Comparison of ENCODE assay signal across 16 cellular contexts in genomic region chr18:6941988-6942387, GRCh38.
"Had no signal": no experiment of that assay in that cellular context is flagged by ENCODE, and none has a peak within 500 bp of the region (broad histone marks: within the 10 kb centered on the region; RNA-seq: fewer than 3 reads in every experiment).

No MANE protein-coding gene starts in this region.

- H3K36me3 Mint-ChIP-seq: naive B cell; stimulated activated naive B cell treated with anti-CD40 and anti-IgM and Interleukin-4, amounts not matched to agents 10 μg/mL and 1 μg/mL and 100 μg/mL, for 72 hours had no signal

- H3K27ac Mint-ChIP-seq: dendritic cell treated with granulocyte-macrophage colony-stimulating factor and Interleukin-4, amounts not matched to agents 40 ng/mL and 50 ng/mL, for 4 days; nephron; stimulated activated naive B cell treated with anti-CD40 and anti-IgM and Interleukin-4, amounts not matched to agents 10 μg/mL and 1 μg/mL and 100 μg/mL, for 72 hours; stimulated activated naive CD8-positive, alpha-beta T cell treated with anti-CD3 and anti-CD28 coated beads, Interleukin-15, amount 100 ng/mL, for 72 hours had no signal

- H3K4me3 Mint-ChIP-seq: dendritic cell treated with granulocyte-macrophage colony-stimulating factor and Interleukin-4, amounts not matched to agents 40 ng/mL and 50 ng/mL, for 4 days; naive B cell; nephron; stimulated activated naive B cell treated with anti-CD40 and anti-IgM and Interleukin-4, amounts not matched to agents 10 μg/mL and 1 μg/mL and 100 μg/mL, for 72 hours; stimulated activated naive CD8-positive, alpha-beta T cell treated with anti-CD3 and anti-CD28 coated beads, Interleukin-15, amount 100 ng/mL, for 72 hours had no signal

- H3K4me1 Mint-ChIP-seq: naive B cell; stimulated activated naive B cell treated with anti-CD40 and anti-IgM and Interleukin-4, amounts not matched to agents 10 μg/mL and 1 μg/mL and 100 μg/mL, for 72 hours; stimulated activated naive CD8-positive, alpha-beta T cell treated with anti-CD3 and anti-CD28 coated beads, Interleukin-15, amount 100 ng/mL, for 72 hours had no signal

- DNase-seq: esophagus squamous epithelium; head of caudate nucleus; hippocampal formation; left colon; left ventricle myocardium superior; mesenchymal stem cell; midbrain; naive B cell; stimulated activated CD4-positive, alpha-beta T cell treated with anti-CD3 and anti-CD28 coated beads, Interleukin-2, amount 100 ng/mL, for 24 hours; stimulated activated CD4-positive, alpha-beta T cell treated with anti-CD3 and anti-CD28 coated beads, Interleukin-4, amount 100 ng/mL, for 4 hours; stimulated activated naive B cell treated with anti-CD40 and anti-IgM and Interleukin-4, amounts not matched to agents 10 μg/mL and 1 μg/mL and 100 μg/mL, for 72 hours; stimulated activated naive CD8-positive, alpha-beta T cell treated with anti-CD3 and anti-CD28 coated beads, Interleukin-15, amount 100 ng/mL, for 72 hours; substantia nigra; transverse colon had no signal

- H3K9me3 Mint-ChIP-seq: dendritic cell treated with granulocyte-macrophage colony-stimulating factor and Interleukin-4, amounts not matched to agents 40 ng/mL and 50 ng/mL, for 4 days; nephron; stimulated activated naive B cell treated with anti-CD40 and anti-IgM and Interleukin-4, amounts not matched to agents 10 μg/mL and 1 μg/mL and 100 μg/mL, for 72 hours had no signal
